In genomic region chr13:39918837-39919236, GRCh38 we compare ENCODE assay signal across 27 cellular contexts.
DNase-seq lines count a peak whose midpoint lies in the region; ATAC-seq and TF ChIP-seq lines count a peak whose summit lies in the region.
"Had no signal": no experiment of that assay in that cellular context is flagged by ENCODE, and none has a peak within 500 bp of the region (broad histone marks: within the 10 kb centered on the region; RNA-seq: fewer than 3 reads in every experiment).

No MANE protein-coding gene starts in this region.

- in situ Hi-C loops in mammary epithelial cell (cut with MboI; ENCODE audit: low sequenced_read_pairs in 2 of 2), result no loop called here

- dilution Hi-C loops in mammary epithelial cell (cut with HindIII; ENCODE audit: low sequenced_read_pairs), result no loop called here

- peaks cover 10% of the 10 kb centered on the region for H3K4me1 ChIP-seq in mammary epithelial cell (ENCODE audit: insufficient read depth, low read length)
- no peaks in the 10 kb centered on the region for H3K4me1 ChIP-seq in tibial artery
- H3K4me1 ChIP-seq: SJSA1 had no signal

- BruUV-seq in mammary epithelial cell (replicated peaks; lab: Mats Ljungman, UMichigan), result no TSS peak

- TF ChIP-seq CTCF in mammary epithelial cell (conservative IDR thresholded peaks at IDR 0.05 in 1 of 2, IDR thresholded peaks at IDR 0.05 in 1 of 2; ENCODE audit: extremely low read depth in 1 of 2, insufficient read depth in 1 of 2, low read depth in 1 of 2, low read length in 2 of 2), result no peak
- no peak for TF ChIP-seq CTCF in tibial artery (IDR thresholded peaks at IDR 0.05)

- no peaks in the 10 kb centered on the region for H3K79me2 ChIP-seq in mammary epithelial cell (ENCODE audit: insufficient read depth, low read length)

- H3K9me3 ChIP-seq in mammary epithelial cell (replicated peaks; ENCODE audit: insufficient read depth, low read length) (peaks cover 5% of the 10 kb centered on the region), tibial artery (peaks cover 0 to 10% (median 0%) of the 10 kb centered on the region in 3 donors)
- H3K9me3 ChIP-seq: SJSA1 had no signal

- H2AFZ ChIP-seq in mammary epithelial cell (ENCODE audit: low read depth, low read length), result no peak overlapping the region

- H3K4me3 ChIP-seq in mammary epithelial cell (replicated peaks in 1 of 3; ENCODE audit: insufficient read depth in 1 of 3, low read depth in 2 of 3, low read length in 3 of 3) (no peak overlapping the region), tibial artery (no peak overlapping the region)
- H3K4me3 ChIP-seq: SJSA1, suprapubic skin had no signal

- CTCF ChIA-PET in mammary epithelial cell (lab: Charles Lee; ENCODE audit: low non-redundant PET), result no interaction called here

- 74% methylated on average over 3 of the region's 3 CpGs for WGBS in mammary epithelial cell (ENCODE audit: low coverage, missing lambda C conversion rate)

- ATAC-seq in GM18502 (IDR thresholded peaks at IDR 0.05; ENCODE audit: poor library complexity, unreplicated experiment), result no peak
- ATAC-seq: HCT116; stimulated activated naive B cell treated with anti-CD40 and anti-IgM and Interleukin-4, amounts not matched to agents 10 μg/mL and 1 μg/mL and 100 μg/mL, for 72 hours; T-cell had no signal

- H3K9ac ChIP-seq in mammary epithelial cell (ENCODE audit: insufficient read depth, low read length), result no peak overlapping the region

- no peak overlapping the region for H3K4me2 ChIP-seq in mammary epithelial cell (ENCODE audit: insufficient read depth, low read depth, low read length)

- no peak overlapping the region for H3K27ac ChIP-seq in mammary epithelial cell (ENCODE audit: insufficient read depth, low read depth, low read length)
- H3K27ac ChIP-seq in tibial artery, result no peak overlapping the region
- H3K27ac ChIP-seq: SJSA1, suprapubic skin had no signal

- H3K27ac Mint-ChIP-seq in T-helper 2 cell treated with Interferon-gamma antibody and Interleukin-4, amounts not matched to agents 5 μg/mL and 100 μg/mL, for 36 hours, result no peak overlapping the region
- H3K27ac Mint-ChIP-seq: activated CD4-positive, alpha-beta memory T cell treated with anti-CD3 and anti-CD28 coated beads, Interleukin-2, amount 10 ng/mL, durations not matched to agents 7 days and 5 days; activated naive CD8-positive, alpha-beta T cell; dendritic cell treated with granulocyte-macrophage colony-stimulating factor and Interleukin-4, amounts not matched to agents 40 ng/mL and 50 ng/mL, for 4 days; nephron progenitor cell; stimulated activated naive B cell treated with anti-CD40 and anti-IgM and Interleukin-4, amounts not matched to agents 10 μg/mL and 1 μg/mL and 100 μg/mL, for 72 hours; T-cell had no signal

- H3K36me3 Mint-ChIP-seq in T-helper 2 cell treated with Interferon-gamma antibody and Interleukin-4, amounts not matched to agents 5 μg/mL and 100 μg/mL, for 36 hours (ENCODE audit: low read depth), result no peaks in the 10 kb centered on the region
- H3K36me3 Mint-ChIP-seq: activated naive CD8-positive, alpha-beta T cell; T-cell had no signal

- peak; percentile 22 for DNase-seq in T-helper 2 cell treated with Interferon-gamma antibody and Interleukin-4, amounts not matched to agents 5 μg/mL and 100 μg/mL, for 36 hours (ENCODE audit: low spot score)
- DNase-seq in T-helper 2 cell (no peak), HCEC 1CT (peak; percentile 30), mammary epithelial cell (peak; percentile 62), foreskin melanocyte (peak; percentile 19), posterior vena cava (ENCODE audit: low spot score) (no peak), tibial artery (no peak)
- DNase-seq: activated CD4-positive, alpha-beta memory T cell treated with anti-CD3 and anti-CD28 coated beads, Interleukin-2, amount 10 ng/mL, durations not matched to agents 7 days and 5 days; Calu3; central memory CD4-positive, alpha-beta T cell; DMS79; hippocampal formation; KG1; MM.1S; NCI-H1436 treated with DMSO at 0.1 percent for 48 hours; NCI-H2107; NCI-H345; NCI-H82; nephron progenitor cell; stimulated activated naive B cell treated with anti-CD40 and anti-IgM and Interleukin-4, amounts not matched to agents 10 μg/mL and 1 μg/mL and 100 μg/mL, for 72 hours; T-cell had no signal

- intact Hi-C loops in mammary epithelial cell (cut with micrococcal nuclease) (no loop called here), posterior vena cava (cut with DNase I) (no loop called here), tibial artery (cut with DNase I; ENCODE audit: low total_unique reads) (no loop called here)

- H3K4me1 Mint-ChIP-seq in T-helper 2 cell treated with Interferon-gamma antibody and Interleukin-4, amounts not matched to agents 5 μg/mL and 100 μg/mL, for 36 hours (ENCODE audit: low read depth), result no peaks in the 10 kb centered on the region
- H3K4me1 Mint-ChIP-seq: activated CD4-positive, alpha-beta memory T cell treated with anti-CD3 and anti-CD28 coated beads, Interleukin-2, amount 10 ng/mL, durations not matched to agents 7 days and 5 days; nephron progenitor cell; T-cell had no signal

- no peaks in the 10 kb centered on the region for H3K27me3 ChIP-seq in mammary epithelial cell (ENCODE audit: insufficient read depth, low read length)
- H3K27me3 ChIP-seq in tibial artery, result no peaks in the 10 kb centered on the region
- H3K27me3 ChIP-seq: SJSA1, suprapubic skin had no signal

- no peaks in the 10 kb centered on the region for H4K20me1 ChIP-seq in mammary epithelial cell (ENCODE audit: insufficient read depth, low read length)

- H3K36me3 ChIP-seq in mammary epithelial cell (ENCODE audit: insufficient read depth, low read length), result no peaks in the 10 kb centered on the region
- H3K36me3 ChIP-seq in tibial artery, result no peaks in the 10 kb centered on the region
- H3K36me3 ChIP-seq: SJSA1, suprapubic skin had no signal

- no peak overlapping the region for H3K4me3 Mint-ChIP-seq in T-helper 2 cell treated with Interferon-gamma antibody and Interleukin-4, amounts not matched to agents 5 μg/mL and 100 μg/mL, for 36 hours
- H3K4me3 Mint-ChIP-seq: activated CD4-positive, alpha-beta memory T cell treated with anti-CD3 and anti-CD28 coated beads, Interleukin-2, amount 10 ng/mL, durations not matched to agents 7 days and 5 days; activated naive CD8-positive, alpha-beta T cell; dendritic cell treated with granulocyte-macrophage colony-stimulating factor and Interleukin-4, amounts not matched to agents 40 ng/mL and 50 ng/mL, for 4 days; nephron progenitor cell; stimulated activated naive B cell treated with anti-CD40 and anti-IgM and Interleukin-4, amounts not matched to agents 10 μg/mL and 1 μg/mL and 100 μg/mL, for 72 hours; T-cell had no signal

- H3K9me3 Mint-ChIP-seq in T-helper 2 cell treated with Interferon-gamma antibody and Interleukin-4, amounts not matched to agents 5 μg/mL and 100 μg/mL, for 36 hours, result peaks cover 14% of the 10 kb centered on the region
- H3K9me3 Mint-ChIP-seq: activated CD4-positive, alpha-beta memory T cell treated with anti-CD3 and anti-CD28 coated beads, Interleukin-2, amount 10 ng/mL, durations not matched to agents 7 days and 5 days had no signal

- peaks cover 1% of the 10 kb centered on the region for H3K27me3 Mint-ChIP-seq in T-helper 2 cell treated with Interferon-gamma antibody and Interleukin-4, amounts not matched to agents 5 μg/mL and 100 μg/mL, for 36 hours (ENCODE audit: low read depth)
- H3K27me3 Mint-ChIP-seq: activated naive CD8-positive, alpha-beta T cell; dendritic cell treated with granulocyte-macrophage colony-stimulating factor and Interleukin-4, amounts not matched to agents 40 ng/mL and 50 ng/mL, for 4 days had no signal

Comparison
In these comparisons a context has a peak if more than half of its experiments do, and no peak if none do; other contexts are left out.
1. DNase-seq: peak in T-helper 2 cell treated with Interferon-gamma antibody and Interleukin-4, amounts not matched to agents 5 μg/mL and 100 μg/mL, for 36 hours (single experiment), HCEC 1CT (single experiment), mammary epithelial cell (single experiment) and foreskin melanocyte (single experiment); none in T-helper 2 cell (0 of 5), posterior vena cava (single experiment) and tibial artery (0 of 2).